In genomic region chr1:51518033-51518729, GRCh38 we compare ENCODE assay signal across 7 cellular contexts. TPM values are rescaled to one million over a fixed set of nuclear protein-coding genes. Genes with fewer than 3 reads are reported as not detected.
DNase-seq lines count a peak whose midpoint lies in the region; TF ChIP-seq lines count a peak whose summit lies in the region.

No MANE protein-coding gene starts in this region.

- no peaks in the 10 kb centered on the region for H3K36me3 ChIP-seq in mesodermal cell (ENCODE audit: control insufficient read depth, insufficient read depth, low read length)

- peak overlapping the region; percentile 97 for H3K27ac Mint-ChIP-seq in endothelial cell (ENCODE audit: unreplicated experiment)

- CTCF ChIA-PET in HEK293T (lab: Yijun Ruan, JAX): no interaction called here

- H3K4me3 ChIP-seq in mesodermal cell (ENCODE audit: extremely low read depth, insufficient read depth, low read length, poor library complexity, severe bottlenecking): peak overlapping the region; percentile 76

- H3K9me3 ChIP-seq in mesodermal cell (ENCODE audit: control insufficient read depth, low read length): no peaks in the 10 kb centered on the region

- H3K4me3 Mint-ChIP-seq in endothelial cell (ENCODE audit: unreplicated experiment): peak overlapping the region; percentile 96

- H3K27ac ChIP-seq in mesodermal cell (ENCODE audit: low read depth, low read length, severe bottlenecking) (peak overlapping the region; percentile 63), substantia nigra (ENCODE audit: low read depth, low read length, poor library complexity, severe bottlenecking) (peak overlapping the region; percentile 82)

- peaks cover 43% of the 10 kb centered on the region for H3K4me1 Mint-ChIP-seq in endothelial cell (ENCODE audit: unreplicated experiment)

- peak; percentile 70 for DNase-seq in GM10266 (ENCODE audit: extremely low spot score)
- DNase-seq in HEK293T (ENCODE audit: extremely low spot score): peak; percentile 20
- peak; percentile 82 for DNase-seq in NCI-H2107 treated with DMSO at 0.1 percent for 48 hours (lab: John Stamatoyannopoulos, UW; ENCODE audit: unreplicated experiment)
- DNase-seq in activated CD4-positive, alpha-beta T cell treated with anti-CD3 and anti-CD28 coated beads, Interleukin-2, amount 50 U/mL, for 4 hours: peak; percentile 4 to 9
- peak; percentile 46 for DNase-seq in endothelial cell (ENCODE audit: low spot score)
- peak in 42 of 49 donors; percentile 8 to 78 (median 41) for DNase-seq in substantia nigra (lab: John Stamatoyannopoulos, UW)

- H3K36me3 Mint-ChIP-seq in endothelial cell (ENCODE audit: low read depth, unreplicated experiment): peaks cover 17% of the 10 kb centered on the region

- peaks cover 6% of the 10 kb centered on the region for H3K27me3 Mint-ChIP-seq in endothelial cell (ENCODE audit: unreplicated experiment)

- POLR2A ChIA-PET in HEK293T (lab: Yijun Ruan, JAX): interaction anchor here (1.0 to 1.1 kb wide), 3 partner anchors 9 to 189 kb away, joined by 3 to 5 read pairs (median 3); no protein-coding TSS in a partner anchor

- TF ChIP-seq CTCF in GM10266 (IDR thresholded peaks at IDR 0.05; ENCODE audit: control insufficient read depth, insufficient read depth, low read depth, missing control alignments): no peak
- TF ChIP-seq CTCF in endothelial cell (IDR thresholded peaks at IDR 0.05; ENCODE audit: unreplicated experiment): no peak

- H3K4me1 ChIP-seq in mesodermal cell (ENCODE audit: control insufficient read depth, insufficient read depth, low read length, poor library complexity, severe bottlenecking): peaks cover 13% of the 10 kb centered on the region

- no peaks in the 10 kb centered on the region for H3K9me3 Mint-ChIP-seq in endothelial cell (ENCODE audit: unreplicated experiment)

- WGBS in mesodermal cell (ENCODE audit: insufficient coverage in 2 of 2), 2 experiments: 0 to 1% methylated on average over 23 to 24 of the region's 26 CpGs

TF ChIP-seq in HEK293T, 16 proteins besides CTCF, POLR2A, EP300 and RAD21:
- TF ChIP-seq L3MBTL2 (conservative IDR thresholded peaks at IDR 0.05) (peak; percentile 36; the same call in 1 of the 2 replicates), LEF1 (IDR thresholded peaks at IDR 0.05; ENCODE audit: borderline replicate concordance) (no peak), TARDBP (IDR thresholded peaks at IDR 0.05) (no peak), ZNF384 (IDR thresholded peaks at IDR 0.05) (no peak), CTBP1 (IDR thresholded peaks at IDR 0.05; ENCODE audit: borderline replicate concordance) (no peak), FOXA1 (IDR thresholded peaks at IDR 0.05) (no peak), PKNOX1 (IDR thresholded peaks at IDR 0.05) (peak; percentile 70), SUZ12 (IDR thresholded peaks at IDR 0.05) (no peak), ARNT (IDR thresholded peaks at IDR 0.05) (no peak), ELF4 (IDR thresholded peaks at IDR 0.05) (no peak), BHLHE40 (IDR thresholded peaks at IDR 0.05; ENCODE audit: borderline replicate concordance) (no peak), SP1 (IDR thresholded peaks at IDR 0.05) (no peak), FOXK2 (IDR thresholded peaks at IDR 0.05) (0 out of 2 replicates have a peak, but pooled peaks have one; percentile 50), HDGF (IDR thresholded peaks at IDR 0.05; ENCODE audit: borderline replicate concordance) (no peak), FOXM1 (IDR thresholded peaks at IDR 0.05; ENCODE audit: borderline replicate concordance) (no peak)
TF ChIP-seq in HEK293T: peak in this region for 3.

RNA-seq across cellular contexts. Expression of gene EPS15, which starts 0.9 kb away (rescaled TPM):
- total RNA-seq in endothelial cell (ENCODE audit: unreplicated experiment): 120 TPM
- polyA plus RNA-seq in mesodermal cell (2013, experiment 1 of 2): 42.7 TPM
- polyA plus RNA-seq in mesodermal cell (2013, experiment 2 of 2): 42.2 TPM

Comparison
In these comparisons a context has a peak if more than half of its experiments do, and no peak if none do; other contexts are left out.
1. Peak in every context shown above with its lines: DNase-seq, H3K4me3 ChIP-seq and H3K27ac ChIP-seq.
2. DNase-seq: peak in every context shown above with its lines; median percentile 82 in NCI-H2107 treated with DMSO at 0.1 percent for 48 hours; 70 in GM10266; 46 in endothelial cell; 41 in substantia nigra; 20 in HEK293T; 6 in activated CD4-positive, alpha-beta T cell treated with anti-CD3 and anti-CD28 coated beads, Interleukin-2, amount 50 U/mL, for 4 hours.